ENCODE assay signal across 8 cellular contexts in genomic region chr1:230215049-230215448, GRCh38.
DNase-seq lines count a peak whose midpoint lies in the region; FAIRE-seq and TF ChIP-seq lines count a peak whose summit lies in the region.

No MANE protein-coding gene starts in this region.

- WGBS in prostate gland: 19% methylated on average over 7 of the region's 7 CpGs

- peak overlapping the region; percentile 72 for H3K27ac ChIP-seq in subcutaneous abdominal adipose tissue (ENCODE audit: low read depth, low read length)
- peak overlapping the region in 1 of 2 donors; percentile 13 for H3K27ac ChIP-seq in prostate gland

- H3K4me3 ChIP-seq in subcutaneous abdominal adipose tissue (ENCODE audit: low read depth in 1 of 5, low read length in 5 of 5): no peak overlapping the region
- no peak overlapping the region for H3K4me3 ChIP-seq in prostate gland

- TF ChIP-seq POLR2A in prostate gland (IDR thresholded peaks at IDR 0.05): no peak

- H3K27me3 ChIP-seq in subcutaneous abdominal adipose tissue (ENCODE audit: control insufficient read depth in 5 of 5, insufficient read depth in 4 of 5, low read length in 5 of 5) (no peaks in the 10 kb centered on the region), prostate gland (replicated peaks; ENCODE audit: insufficient read depth) (no peaks in the 10 kb centered on the region)

- intact Hi-C loops in prostate gland (cut with DNase I): loop anchor here (10.0 kb wide), 1 partner anchor 90 kb away; no protein-coding TSS in a partner anchor

- H3K9me3 ChIP-seq in subcutaneous abdominal adipose tissue (ENCODE audit: control insufficient read depth in 5 of 5, low read length in 5 of 5) (no peaks in the 10 kb centered on the region), prostate gland (no peaks in the 10 kb centered on the region)

- TF ChIP-seq CTCF in GM20000 (IDR thresholded peaks at IDR 0.05; ENCODE audit: extremely low read depth, missing control alignments) (no peak), prostate gland (IDR thresholded peaks at IDR 0.05) (peak in 2 of 4 experiments; percentile 23 to 38)

- H3K4me1 ChIP-seq in subcutaneous abdominal adipose tissue (ENCODE audit: control insufficient read depth in 5 of 5, insufficient read depth in 5 of 5, low read length in 5 of 5) (peaks cover 7 to 44% (median 35%) of the 10 kb centered on the region in 5 donors), prostate gland (replicated peaks) (peaks cover 7% of the 10 kb centered on the region)

- peak overlapping the region in 4 of 5 donors; percentile 53 to 59 (median 55) for H3K9ac ChIP-seq in subcutaneous abdominal adipose tissue (ENCODE audit: low read length in 5 of 5)

- no peaks in the 10 kb centered on the region for H3K36me3 ChIP-seq in subcutaneous abdominal adipose tissue (ENCODE audit: control insufficient read depth in 5 of 5, insufficient read depth in 5 of 5, low read length in 5 of 5)
- no peaks in the 10 kb centered on the region for H3K36me3 ChIP-seq in prostate gland

- FAIRE-seq in HTR-8/SVneo (lab: Jason Lieb, UNC): no peak

- peak; percentile 15 for DNase-seq in HTR-8/SVneo (ENCODE audit: insufficient read length, low spot score)
- peak; percentile 51 for DNase-seq in astrocyte of the hippocampus (ENCODE audit: low read depth, low spot score)
- DNase-seq in iPS-NIHi7 (ENCODE audit: extremely low spot score): peak; percentile 50
- DNase-seq in GM20000 (ENCODE audit: low spot score): no peak
- DNase-seq in NCI-H2171 (lab: John Stamatoyannopoulos, UW): no peak
- DNase-seq in prostate gland (ENCODE audit: low spot score): no peak
- no peak for DNase-seq in stimulated activated CD8-positive, alpha-beta memory T cell treated with anti-CD3 and anti-CD28 coated beads, Interleukin-4, amount 100 ng/mL, for 48 hours

Comparison
In these comparisons a context has a peak if more than half of its experiments do, and no peak if none do; other contexts are left out.
1. DNase-seq: peak in HTR-8/SVneo (single experiment), astrocyte of the hippocampus (single experiment) and iPS-NIHi7 (single experiment); none in GM20000 (single experiment), NCI-H2171 (single experiment), prostate gland (single experiment) and stimulated activated CD8-positive, alpha-beta memory T cell treated with anti-CD3 and anti-CD28 coated beads, Interleukin-4, amount 100 ng/mL, for 48 hours (single experiment).